8 cellular contexts compared by ENCODE assay signal in genomic region chr4:182925298-182925738, GRCh38. TPM values are rescaled to one million over a fixed set of nuclear protein-coding genes. Genes with fewer than 3 reads are reported as not detected.
DNase-seq lines count a peak whose midpoint lies in the region; ATAC-seq, FAIRE-seq and TF ChIP-seq lines count a peak whose summit lies in the region.

No MANE protein-coding gene starts in this region.

- H2AFZ ChIP-seq in K562 (ENCODE audit: low read depth, low read length) = peak overlapping the region; percentile 29; the same call in 1 of the 2 replicates

- peak; percentile 82 to 84 for TF ChIP-seq RAD21 in K562 (CRISPR knock-in tag; conservative IDR thresholded peaks at IDR 0.05 in 1 of 2, IDR thresholded peaks at IDR 0.05 in 1 of 2)

- H3K4me2 ChIP-seq in K562 (ENCODE audit: insufficient read depth, low read length) = no peak overlapping the region

- no peaks in the 10 kb centered on the region for H3K9me3 ChIP-seq in K562 (replicated peaks; ENCODE audit: control insufficient read depth, insufficient read depth, low read depth, low read length)

- intact Hi-C loops in K562 (cut with micrococcal nuclease) = loop anchor here (1.0 to 5.0 kb wide), 4 partner anchors 118 to 1782 kb away; no protein-coding TSS in a partner anchor

- POLR2A ChIA-PET in K562 (lab: Yijun Ruan, JAX) = interaction anchor here (0.7 to 1.5 kb wide), 3 partner anchors 60 to 239 kb away, joined by 3 to 6 read pairs (median 3); no protein-coding TSS in a partner anchor

- BruUV-seq in K562 (replicated peaks; lab: Mats Ljungman, UMichigan) = no TSS peak

- WGBS in K562 (ENCODE audit: insufficient coverage, low coverage, missing lambda C conversion rate) = 5% methylated on average over 9 of the region's 9 CpGs

- H3K9ac ChIP-seq in K562 (ENCODE audit: insufficient read depth in 1 of 2, low read depth in 2 of 2, low read length in 2 of 2) = no peak overlapping the region

- in situ Hi-C loops in K562 (cut with MboI) = no loop called here

- H3K79me2 ChIP-seq in K562 (ENCODE audit: control insufficient read depth, insufficient read depth, low read length) = no peaks in the 10 kb centered on the region

- TF ChIP-seq CTCF in K562 (IDR thresholded peaks at IDR 0.05 in 2 of 3, conservative IDR thresholded peaks at IDR 0.05 in 1 of 3; ENCODE audit: insufficient read depth in 2 of 3, low read depth in 1 of 3, low read length in 3 of 3) = peak; percentile 95 to 98 (median 98)

- H3K36me3 ChIP-seq in K562 (ENCODE audit: control insufficient read depth, insufficient read depth, low read length) = no peaks in the 10 kb centered on the region

- no peak for TF ChIP-seq POLR2A in K562 (conservative IDR thresholded peaks at IDR 0.05)

- H3K27ac ChIP-seq in K562 (ENCODE audit: extremely low read depth, low read depth, low read length) = no peak overlapping the region

- H4K20me1 ChIP-seq in K562 (replicated peaks; ENCODE audit: control insufficient read depth, insufficient read depth, low read length) = no peaks in the 10 kb centered on the region

- no peak for DNase-seq in activated CD4-positive, CD25-positive, alpha-beta regulatory T cell treated with anti-CD3 and anti-CD28 coated beads, Interleukin-2, amount 50 U/mL, for 72 hours
- DNase-seq in NCI-H1092 treated with DMSO at 0.1 percent for 48 hours (lab: John Stamatoyannopoulos, UW) (peak; percentile 91), T-helper 2 cell (peak in 3 of 5 experiments; percentile 23 to 69 (median 39)), K562 (ENCODE audit: extremely low read depth in 1 of 4, low spot score in 3 of 4) (peak; percentile 48 to 90 (median 63)), kidney glomerular epithelial cell (lab: John Stamatoyannopoulos, UW) (peak; percentile 75)
- DNase-seq in stimulated activated CD8-positive, alpha-beta memory T cell treated with anti-CD3 and anti-CD28 coated beads, Interleukin-12 subunit alpha, Interleukin-12 subunit beta, amount 100 ng/mL, for 4 hours (ENCODE audit: low read depth) = peak; percentile 27

- H3K9me1 ChIP-seq in K562 (ENCODE audit: control insufficient read depth, insufficient read depth, low read length) = no peaks in the 10 kb centered on the region

- H3K4me3 ChIP-seq in K562 = no peak overlapping the region

- peaks cover 0 to 3% of the 10 kb centered on the region in 2 experiments; a peak in 1 of 5 replicates for H3K4me1 ChIP-seq in K562 (replicated peaks in 1 of 2; ENCODE audit: control insufficient read depth in 2 of 2, insufficient read depth in 2 of 2, low read length in 2 of 2)

- CTCF ChIA-PET in K562 (lab: Yijun Ruan, JAX; ENCODE audit: low intra/inter-chr PET ratio) = interaction anchor here (0.6 to 2.5 kb wide), 5 partner anchors 12 to 447 kb away, joined by 3 to 12 read pairs (median 4); no protein-coding TSS in a partner anchor

- no peak for TF ChIP-seq EP300 in K562 (IDR thresholded peaks at IDR 0.05; ENCODE audit: low read length)

- peak; percentile 98 for FAIRE-seq in K562 (lab: Jason Lieb, UNC)

- no peaks in the 10 kb centered on the region for H3K27me3 ChIP-seq in K562 (ENCODE audit: control insufficient read depth in 2 of 2, insufficient read depth in 2 of 2, low read length in 2 of 2)

- peak; percentile 79 to 85 for ATAC-seq in activated CD4-positive, CD25-positive, alpha-beta regulatory T cell treated with anti-CD3 and anti-CD28 coated beads, Interleukin-2, amount 50 U/mL, for 24 hours
- peak; percentile 100 for ATAC-seq in HG02642 (IDR thresholded peaks at IDR 0.05; ENCODE audit: poor library complexity, unreplicated experiment)
- peak; percentile 99 for ATAC-seq in K562

TF ChIP-seq in K562, 482 proteins besides CTCF, POLR2A, EP300 and RAD21 (continues in another document):
- TF ChIP-seq ARID3B (CRISPR knock-in tag; IDR thresholded peaks at IDR 0.05; ENCODE audit: borderline replicate concordance) (no peak), MYC (IDR thresholded peaks at IDR 0.05; ENCODE audit: low read depth, low read length) (peak; percentile 37; the same call in 1 of the 2 replicates), MYC (CRISPR knock-in tag; IDR thresholded peaks at IDR 0.05; ENCODE audit: borderline replicate concordance, low read depth) (no peak), TFAP4 (CRISPR knock-in tag; IDR thresholded peaks at IDR 0.05; ENCODE audit: borderline replicate concordance) (peak; percentile 57; the same call in 1 of the 2 replicates), MECOM (CRISPR knock-in tag; IDR thresholded peaks at IDR 0.05) (no peak), ZNF583 (CRISPR knock-in tag; IDR thresholded peaks at IDR 0.05) (no peak), KLF16 (IDR thresholded peaks at IDR 0.05) (peak; percentile 67; the same call in 1 of the 2 replicates), ELF1 (tag; IDR thresholded peaks at IDR 0.05) (0 out of 2 replicates have a peak, but pooled peaks have one; percentile 12), DPF2 (IDR thresholded peaks at IDR 0.05) (0 out of 2 replicates have a peak, but pooled peaks have one; percentile 15), STAG1 (CRISPR knock-in tag; IDR thresholded peaks at IDR 0.05; ENCODE audit: borderline replicate concordance) (peak; percentile 53; the same call in 1 of the 2 replicates), CTBP1 (IDR thresholded peaks at IDR 0.05; ENCODE audit: borderline replicate concordance) (peak; percentile 68; the same call in 1 of the 2 replicates), ATF1 (CRISPR knock-in tag; IDR thresholded peaks at IDR 0.05) (no peak), ATF1 (tag; IDR thresholded peaks at IDR 0.05) (0 out of 2 replicates have a peak, but pooled peaks have one; percentile 25), ZNF740 (CRISPR knock-in tag; IDR thresholded peaks at IDR 0.05) (peak; percentile 81), ZNF740 (tag; IDR thresholded peaks at IDR 0.05) (no peak; a peak in 1 of 4 replicates), VEZF1 (CRISPR knock-in tag; IDR thresholded peaks at IDR 0.05) (peak; percentile 33; the same call in 1 of the 2 replicates), ZFP36 (IDR thresholded peaks at IDR 0.05; ENCODE audit: low read depth, low read length, partially characterized antibody) (peak; percentile 28)

RNA-seq across cellular contexts. Expression of gene DCTD, which starts 8.1 kb away (rescaled TPM):
- total RNA-seq in K562 (2011; cell fraction: chromatin; rRNA removed; ENCODE audit: low replicate concordance) = 102 and 114 TPM in 2 replicates
- 84.7 and 95.4 TPM in 2 replicates for total RNA-seq in K562 (2011; cell fraction: nucleolus; rRNA removed)
- 123 and 174 TPM in 2 replicates for total RNA-seq in K562 (2011; cell fraction: nucleoplasm; rRNA removed)
- total RNA-seq in K562 (2014; rRNA removed) (54.8 and 63.8 TPM in 2 replicates), K562 (2014; rRNA removed; fragmentation: Illumina TruSeq; extraction: Trizol) (71.6 and 81.9 TPM in 2 replicates), K562 (2015; rRNA removed; fragmentation: Illumina TruSeq; extraction: Trizol) (75.1 and 76.5 TPM in 2 replicates), K562 (2021) (93.7 and 101 TPM in 2 replicates)
- polyA plus RNA-seq in K562 (2011; rRNA removed) (113 and 114 TPM in 2 replicates), K562 (2014; fragmentation: Illumina TruSeq; extraction: Trizol) (94.6 and 99.4 TPM in 2 replicates), K562 (2014; fragmentation: Nextera tagmentation; extraction: Ambion mirVana) (10 to 100 TPM; 38.7 to 51.8 TPM), K562 (2014; rRNA removed) (80.0 and 81.8 TPM in 2 replicates)
- polyA plus RNA-seq in K562 (2011; cell fraction: cytosol; rRNA removed) = 83.1 and 112 TPM in 2 replicates
- 148 and 169 TPM in 2 replicates for polyA plus RNA-seq in K562 (2011; cell fraction: nucleus; rRNA removed)
- polyA plus RNA-seq in K562 (2012) = 77.9 and 94.5 TPM in 2 replicates
- 128 and 153 TPM in 2 replicates for polyA minus RNA-seq in K562 (2011; rRNA and poly(A)+ RNA removed)
- 40.1 and 42.8 TPM in 2 replicates for polyA minus RNA-seq in K562 (2011; cell fraction: cytosol; rRNA and poly(A)+ RNA removed)
- polyA minus RNA-seq in K562 (2011; cell fraction: nucleus; rRNA and poly(A)+ RNA removed) = 45.5 and 68.2 TPM in 2 replicates
